29 cellular contexts compared by ENCODE assay signal in the genomic region with DNA sequence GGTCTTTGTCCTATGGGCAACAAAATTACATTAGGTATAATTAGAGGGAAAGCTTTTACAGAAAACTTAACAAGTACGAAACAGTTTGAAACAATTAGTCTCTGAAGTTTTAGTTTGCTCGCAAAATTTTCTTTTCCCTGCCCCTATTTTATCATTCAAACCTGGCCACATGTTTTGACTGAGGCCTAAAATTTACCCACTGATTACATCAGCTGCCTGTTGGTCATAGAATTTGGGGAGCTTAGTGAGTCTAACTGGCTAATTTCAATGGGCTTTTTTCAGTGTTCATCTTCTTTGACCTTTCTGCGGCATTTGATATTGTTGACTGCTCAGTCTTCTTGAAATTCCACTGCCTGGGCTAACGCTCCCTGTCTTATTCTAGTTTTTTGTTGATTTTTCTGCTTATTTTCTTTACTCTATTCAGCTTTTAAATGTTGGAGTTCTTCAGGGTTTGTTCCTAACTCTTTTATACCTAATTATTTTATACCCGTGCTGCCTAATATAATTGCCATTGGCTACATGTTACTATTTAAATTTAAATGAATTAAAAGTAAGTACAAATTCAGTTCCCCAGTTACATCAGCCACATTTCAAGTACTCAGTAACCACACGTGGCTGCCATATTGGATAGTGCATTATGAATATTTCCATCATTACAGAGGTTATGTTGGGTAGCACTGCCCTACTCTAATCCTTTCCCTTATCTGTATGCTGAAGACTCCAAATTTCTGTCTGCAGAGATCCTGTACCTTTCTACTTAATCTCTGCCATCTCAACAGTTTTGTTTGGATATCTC.
"Had no signal": no experiment of that assay in that cellular context is flagged by ENCODE, and none has a peak within 500 bp of the region (broad histone marks: within the 10 kb centered on the region; RNA-seq: fewer than 3 reads in every experiment).

No MANE protein-coding gene starts in this region.

- H3K4me3 Mint-ChIP-seq: activated CD4-positive, alpha-beta T cell treated with anti-CD3 and anti-CD28 coated beads, Interleukin-2, amount 10 ng/mL, durations not matched to agents 24 days and 14 days; activated CD8-positive, alpha-beta T cell treated with anti-CD3 and anti-CD28 coated beads for 36 hours; activated naive CD4-positive, alpha-beta T cell treated with anti-CD3 and anti-CD28 coated beads for 36 hours; activated T-cell treated with anti-CD3 and anti-CD28 coated beads, Interleukin-2, amount 50 U/mL, for 72 hours; brain; T-helper 1 cell treated with Interleukin-12 subunit alpha and Interleukin-12 subunit beta and Interleukin-4 antibody, amounts not matched to agents 30 μg/mL and 1 μg/mL, for 36 hours; T-helper 2 cell treated with Interferon-gamma antibody and Interleukin-4, amounts not matched to agents 5 μg/mL and 100 μg/mL, for 36 hours had no signal

- H3K4me1 ChIP-seq: adrenal gland had no signal

- H3K4me3 ChIP-seq: adrenal gland had no signal

- H3K27me3 ChIP-seq: adrenal gland had no signal

- H3K9me3 Mint-ChIP-seq: activated CD4-positive, alpha-beta T cell treated with anti-CD3 and anti-CD28 coated beads, Interleukin-2, amount 10 ng/mL, durations not matched to agents 24 days and 14 days; activated naive CD4-positive, alpha-beta T cell treated with anti-CD3 and anti-CD28 coated beads, Interleukin-2, amount 50 U/mL, for 72 hours; activated T-cell treated with anti-CD3 and anti-CD28 coated beads, Interleukin-2, amount 50 U/mL, for 72 hours; activated T-helper 2 cell treated with anti-CD3 and anti-CD28 coated beads, Interferon-gamma antibody, Interleukin-2, Interleukin-4, amounts not matched to agents 10 μg/mL and 5 μg/mL and 100 μg/mL, durations not matched to agents 14 hours and 24 hours and 36 hours; T-helper 1 cell treated with Interleukin-12 subunit alpha and Interleukin-12 subunit beta and Interleukin-4 antibody, amounts not matched to agents 30 μg/mL and 1 μg/mL, for 36 hours; T-helper 2 cell treated with Interferon-gamma antibody and Interleukin-4, amounts not matched to agents 5 μg/mL and 100 μg/mL, for 36 hours had no signal

- FAIRE-seq: bronchial epithelial cell, TTC549 had no signal

- H3K4me2 ChIP-seq: KMS-11 had no signal

- H3K27ac ChIP-seq: adrenal gland, KMS-11 had no signal

- H3K9me3 ChIP-seq: adrenal gland had no signal

- H3K27ac Mint-ChIP-seq: activated CD4-positive, alpha-beta T cell treated with anti-CD3 and anti-CD28 coated beads, Interleukin-2, amount 10 ng/mL, durations not matched to agents 24 days and 14 days; activated CD8-positive, alpha-beta T cell treated with anti-CD3 and anti-CD28 coated beads for 36 hours; activated naive CD4-positive, alpha-beta T cell treated with anti-CD3 and anti-CD28 coated beads for 36 hours; activated naive CD4-positive, alpha-beta T cell treated with anti-CD3 and anti-CD28 coated beads, Interleukin-2, amount 50 U/mL, for 72 hours; activated T-cell treated with anti-CD3 and anti-CD28 coated beads, Interleukin-2, amount 50 U/mL, for 72 hours; activated T-helper 2 cell treated with anti-CD3 and anti-CD28 coated beads, Interferon-gamma antibody, Interleukin-2, Interleukin-4, amounts not matched to agents 10 μg/mL and 5 μg/mL and 100 μg/mL, durations not matched to agents 14 hours and 24 hours and 36 hours; T-helper 1 cell treated with Interleukin-12 subunit alpha and Interleukin-12 subunit beta and Interleukin-4 antibody, amounts not matched to agents 30 μg/mL and 1 μg/mL, for 36 hours; T-helper 2 cell treated with Interferon-gamma antibody and Interleukin-4, amounts not matched to agents 5 μg/mL and 100 μg/mL, for 36 hours had no signal

- ATAC-seq: activated CD8-positive, alpha-beta T cell treated with anti-CD3 and anti-CD28 coated beads for 36 hours; activated naive CD4-positive, alpha-beta T cell treated with anti-CD3 and anti-CD28 coated beads, Interleukin-2, amount 50 U/mL, for 72 hours; activated T-cell treated with anti-CD3 and anti-CD28 coated beads, Interleukin-2, amount 50 U/mL, for 72 hours had no signal

- H3K36me3 ChIP-seq: adrenal gland had no signal

- H3K27me3 Mint-ChIP-seq: activated CD4-positive, alpha-beta T cell treated with anti-CD3 and anti-CD28 coated beads, Interleukin-2, amount 10 ng/mL, durations not matched to agents 24 days and 14 days; activated CD8-positive, alpha-beta T cell treated with anti-CD3 and anti-CD28 coated beads for 36 hours had no signal

- H3K4me1 Mint-ChIP-seq: activated CD4-positive, alpha-beta T cell treated with anti-CD3 and anti-CD28 coated beads, Interleukin-2, amount 10 ng/mL, durations not matched to agents 24 days and 14 days; brain had no signal

- H3K9ac ChIP-seq: KMS-11 had no signal

- DNase-seq: activated CD4-positive, alpha-beta T cell treated with anti-CD3 and anti-CD28 coated beads, Interleukin-2, amount 50 U/mL, for 4 hours; activated CD8-positive, alpha-beta T cell treated with anti-CD3 and anti-CD28 coated beads for 36 hours; activated gamma-delta T cell treated with Interleukin-2 at 50 U/mL for 16 hours; activated naive CD4-positive, alpha-beta T cell treated with anti-CD3 and anti-CD28 coated beads for 36 hours; activated T-cell treated with anti-CD3 and anti-CD28 coated beads, Interleukin-2, amount 50 U/mL, for 1 hour; activated T-cell treated with anti-CD3 and anti-CD28 coated beads, Interleukin-2, amount 50 U/mL, for 72 hours; adrenal gland; caudate nucleus; cerebellar nuclear complex; MM.1S; MV-4-11; NCI-H1092; NCI-H1436 treated with DMSO at 0.1 percent for 48 hours; NCI-H187; NCI-H2081; NCI-H345; NCI-H524 treated with DMSO at 0.1 percent for 48 hours; NCI-H748 treated with DMSO at 0.1 percent for 48 hours; NK-92 treated with Interleukin-12 subunit alpha and Interleukin-12 subunit beta, amount 100 ng/mL, for 24 hours; Right ventricle myocardium superior had no signal
